Comparison of ENCODE assay signal across 8 cellular contexts in the genomic region with DNA sequence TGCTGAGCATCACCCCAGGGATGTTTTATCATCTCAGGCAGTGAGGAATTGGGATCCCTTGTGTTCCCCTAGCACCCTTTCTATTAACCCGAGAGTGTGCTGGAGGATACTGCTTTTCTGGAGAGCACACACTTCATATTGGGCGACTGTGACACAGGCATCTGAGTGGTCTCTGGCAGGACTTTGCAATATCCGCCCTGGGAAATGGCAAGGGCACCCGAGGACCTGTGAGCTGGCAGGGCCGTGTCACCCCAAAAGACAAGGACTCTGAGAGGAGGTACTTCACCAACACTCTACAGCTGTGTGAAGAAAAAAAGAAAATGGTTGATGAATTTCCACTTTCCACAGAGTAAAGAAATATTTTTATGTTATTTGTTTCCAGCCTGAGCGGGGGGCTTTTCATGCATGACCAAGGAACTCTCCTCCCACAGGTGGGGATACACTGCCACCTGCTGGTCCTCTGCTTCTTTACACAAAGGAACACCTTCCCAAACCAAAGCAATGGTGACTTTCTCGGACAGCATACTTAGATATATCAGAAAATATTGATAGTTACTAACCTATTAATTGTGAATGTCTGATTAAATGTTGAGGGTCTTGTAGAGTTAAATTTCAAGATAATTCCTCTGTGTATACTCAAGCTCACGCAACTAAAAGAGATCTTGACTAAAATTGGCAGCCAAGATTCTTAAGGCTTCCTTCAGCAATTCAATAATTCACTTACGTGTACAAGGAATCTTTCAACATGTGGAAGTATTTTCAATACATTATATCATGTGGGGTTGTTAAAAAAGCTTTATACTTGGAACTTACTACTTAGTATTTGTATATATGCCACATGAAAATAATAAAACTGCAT. TPM values are rescaled to one million over a fixed set of nuclear protein-coding genes. Genes with fewer than 3 reads are reported as not detected.
DNase-seq lines count a peak whose midpoint lies in the region; ATAC-seq and TF ChIP-seq lines count a peak whose summit lies in the region.

No MANE protein-coding gene starts in this region.

- intact Hi-C loops in uterus (cut with DNase I; ENCODE audit: low total_unique reads), result no loop called here
- intact Hi-C loops in CD8-positive, alpha-beta T cell (cut with DNase I, micrococcal nuclease), result no loop called here

- TF ChIP-seq POLR2A in uterus (IDR thresholded peaks at IDR 0.05), result no peak

- no peak overlapping the region for H3K4me3 Mint-ChIP-seq in activated CD4-positive, alpha-beta memory T cell treated with anti-CD3 and anti-CD28 coated beads, Interleukin-2, amount 10 ng/mL, durations not matched to agents 7 days and 5 days
- H3K4me3 Mint-ChIP-seq in CD8-positive, alpha-beta T cell, result no peak overlapping the region

- H3K4me1 ChIP-seq in uterus, result no peaks in the 10 kb centered on the region
- H3K4me1 ChIP-seq in CD8-positive, alpha-beta T cell (ENCODE audit: insufficient read depth, low read length), result no peaks in the 10 kb centered on the region

- H3K27me3 Mint-ChIP-seq in activated CD4-positive, alpha-beta memory T cell treated with anti-CD3 and anti-CD28 coated beads, Interleukin-2, amount 10 ng/mL, durations not matched to agents 7 days and 5 days, result no peaks in the 10 kb centered on the region
- H3K27me3 Mint-ChIP-seq in CD8-positive, alpha-beta T cell (ENCODE audit: low read depth), result no peaks in the 10 kb centered on the region

- no peaks in the 10 kb centered on the region for H3K4me1 Mint-ChIP-seq in activated CD4-positive, alpha-beta memory T cell treated with anti-CD3 and anti-CD28 coated beads, Interleukin-2, amount 10 ng/mL, durations not matched to agents 7 days and 5 days
- H3K4me1 Mint-ChIP-seq in CD8-positive, alpha-beta T cell (ENCODE audit: low read depth), result no peaks in the 10 kb centered on the region

- DNase-seq in NCI-H1436 (lab: John Stamatoyannopoulos, UW), result peak; percentile 18
- DNase-seq in NCI-H1436 treated with DMSO at 0.1 percent for 48 hours (lab: John Stamatoyannopoulos, UW), result no peak
- peak; percentile 18 for DNase-seq in NCI-H1092 (lab: John Stamatoyannopoulos, UW)
- DNase-seq in activated CD4-positive, alpha-beta memory T cell treated with anti-CD3 and anti-CD28 coated beads, Interleukin-2, amount 10 ng/mL, durations not matched to agents 7 days and 5 days, result peak; percentile 26
- DNase-seq in kidney epithelial cell (ENCODE audit: low read depth), result no peak
- no peak for DNase-seq in uterus
- DNase-seq in CD8-positive, alpha-beta T cell, result no peak

- no peaks in the 10 kb centered on the region for H3K9me3 ChIP-seq in uterus
- no peaks in the 10 kb centered on the region for H3K9me3 ChIP-seq in CD8-positive, alpha-beta T cell (ENCODE audit: low read length)

- ATAC-seq in GM21529 (IDR thresholded peaks at IDR 0.05; ENCODE audit: unreplicated experiment), result peak; percentile 40
- no peak for ATAC-seq in CD8-positive, alpha-beta T cell

- CTCF ChIA-PET in activated CD4-positive, alpha-beta memory T cell treated with anti-CD3 and anti-CD28 coated beads, Interleukin-2, amount 10 ng/mL, durations not matched to agents 7 days and 5 days (lab: Charles Lee), result interaction anchor here (0.7 kb wide), 1 partner anchor 968 kb away, joined by 4 read pairs; no protein-coding TSS in a partner anchor
- CTCF ChIA-PET in CD8-positive, alpha-beta T cell (lab: Charles Lee), result no interaction called here

- POLR2A ChIA-PET in activated CD4-positive, alpha-beta memory T cell treated with anti-CD3 and anti-CD28 coated beads, Interleukin-2, amount 10 ng/mL, durations not matched to agents 7 days and 5 days (lab: Charles Lee), result no interaction called here
- POLR2A ChIA-PET in CD8-positive, alpha-beta T cell (lab: Charles Lee), result no interaction called here

- H3K36me3 ChIP-seq in kidney epithelial cell (ENCODE audit: control insufficient read depth, insufficient read depth, low read length) (no peaks in the 10 kb centered on the region), uterus (no peaks in the 10 kb centered on the region)
- H3K36me3 ChIP-seq in CD8-positive, alpha-beta T cell (ENCODE audit: insufficient read depth, low read length), result no peaks in the 10 kb centered on the region

- no peak overlapping the region for H3K27ac Mint-ChIP-seq in activated CD4-positive, alpha-beta memory T cell treated with anti-CD3 and anti-CD28 coated beads, Interleukin-2, amount 10 ng/mL, durations not matched to agents 7 days and 5 days
- H3K27ac Mint-ChIP-seq in CD8-positive, alpha-beta T cell, result no peak overlapping the region

- no peaks in the 10 kb centered on the region for H3K27me3 ChIP-seq in kidney epithelial cell (ENCODE audit: control insufficient read depth, insufficient read depth, low read length)
- no peaks in the 10 kb centered on the region for H3K27me3 ChIP-seq in uterus
- no peaks in the 10 kb centered on the region for H3K27me3 ChIP-seq in CD8-positive, alpha-beta T cell (ENCODE audit: insufficient read depth, low read length)

- TF ChIP-seq CTCF in kidney epithelial cell (IDR thresholded peaks at IDR 0.05; ENCODE audit: insufficient read depth, low read length, poor library complexity, severe bottlenecking) (peak; percentile 89), uterus (IDR thresholded peaks at IDR 0.05) (peak in 3 of 4 experiments; percentile 36 to 55 (median 36))
- TF ChIP-seq CTCF in CD8-positive, alpha-beta T cell (IDR thresholded peaks at IDR 0.05), result no peak

- H3K9me3 Mint-ChIP-seq in activated CD4-positive, alpha-beta memory T cell treated with anti-CD3 and anti-CD28 coated beads, Interleukin-2, amount 10 ng/mL, durations not matched to agents 7 days and 5 days, result no peaks in the 10 kb centered on the region
- H3K9me3 Mint-ChIP-seq in CD8-positive, alpha-beta T cell, result peaks cover 3% of the 10 kb centered on the region

- no peak overlapping the region for H3K4me3 ChIP-seq in kidney epithelial cell (ENCODE audit: low read depth, low read length)
- H3K4me3 ChIP-seq in uterus, result no peak overlapping the region
- H3K4me3 ChIP-seq in CD8-positive, alpha-beta T cell (ENCODE audit: low read depth, low read length), result no peak overlapping the region

- no peaks in the 10 kb centered on the region for H3K36me3 Mint-ChIP-seq in activated CD4-positive, alpha-beta memory T cell treated with anti-CD3 and anti-CD28 coated beads, Interleukin-2, amount 10 ng/mL, durations not matched to agents 7 days and 5 days (ENCODE audit: low read depth)
- H3K36me3 Mint-ChIP-seq in CD8-positive, alpha-beta T cell, result no peaks in the 10 kb centered on the region

- no peak overlapping the region for H3K27ac ChIP-seq in uterus
- no peak overlapping the region for H3K27ac ChIP-seq in CD8-positive, alpha-beta T cell (ENCODE audit: low read depth, low read length)

RNA-seq across cellular contexts. Expression of a gene that starts 45.9 kb away (rescaled TPM):
- total RNA-seq in activated CD4-positive, alpha-beta memory T cell treated with anti-CD3 and anti-CD28 coated beads, Interleukin-2, amount 10 ng/mL, durations not matched to agents 7 days and 5 days, result not detected
- total RNA-seq in kidney epithelial cell (not detected in 2 replicates), uterus (under 1 TPM in 1 of 4 donors, not detected in 3; 0.35 TPM)
- not detected for total RNA-seq in CD8-positive, alpha-beta T cell

Comparison
In these comparisons a context has a peak if more than half of its experiments do, and no peak if none do; other contexts are left out.
1. DNase-seq: peak in NCI-H1436 (single experiment), NCI-H1092 (single experiment) and activated CD4-positive, alpha-beta memory T cell treated with anti-CD3 and anti-CD28 coated beads, Interleukin-2, amount 10 ng/mL, durations not matched to agents 7 days and 5 days (single experiment); none in NCI-H1436 treated with DMSO at 0.1 percent for 48 hours (single experiment), kidney epithelial cell (single experiment), uterus (0 of 2) and CD8-positive, alpha-beta T cell (0 of 7).